ENCODE assay signal across 19 cellular contexts in the genomic region with DNA sequence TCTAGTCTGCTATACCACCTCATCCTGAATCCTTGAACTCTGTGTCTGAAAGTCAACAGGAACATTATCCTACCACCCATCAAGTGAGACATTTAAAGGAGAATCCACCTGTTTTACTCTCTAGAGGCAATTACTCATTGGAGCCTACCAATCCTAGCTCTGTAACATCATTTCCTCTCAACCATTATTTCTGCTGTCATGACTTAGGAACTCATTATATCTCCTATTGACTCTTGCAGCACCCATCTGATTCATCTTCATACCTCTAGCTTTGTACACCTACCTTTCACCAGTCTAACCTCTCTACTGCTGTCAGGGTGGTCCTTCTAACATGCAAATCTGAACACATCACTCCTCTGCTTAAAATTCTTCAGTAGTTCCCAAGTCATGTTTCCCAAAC.
DNase-seq lines count a peak whose midpoint lies in the region; ATAC-seq, FAIRE-seq and TF ChIP-seq lines count a peak whose summit lies in the region.
"Had no signal": no experiment of that assay in that cellular context is flagged by ENCODE, and none has a peak within 500 bp of the region (broad histone marks: within the 10 kb centered on the region; RNA-seq: fewer than 3 reads in every experiment).

No MANE protein-coding gene starts in this region.

- H3K79me2 ChIP-seq in mesendoderm (ENCODE audit: control insufficient read depth, insufficient read depth, low read length) = no peaks in the 10 kb centered on the region

- no peaks in the 10 kb centered on the region for H3K79me1 ChIP-seq in mesendoderm (ENCODE audit: low read length)

- peaks cover 2% of the 10 kb centered on the region; the same call in 1 of the 2 replicates for H3K9me3 ChIP-seq in BE2C
- H3K9me3 ChIP-seq: Caco-2 had no signal

- H3K27ac ChIP-seq in foreskin keratinocyte (no peak overlapping the region), mesendoderm (ENCODE audit: low read depth, low read length) (no peak overlapping the region)
- H3K27ac ChIP-seq: BLaER1, C4-2B had no signal

- no peak overlapping the region for H3K56ac ChIP-seq in mesendoderm (ENCODE audit: low read length)

- H4K5ac ChIP-seq in mesendoderm (ENCODE audit: low read length) = no peak overlapping the region

- H3K27me3 ChIP-seq in bronchial epithelial cell (ENCODE audit: control insufficient read depth, insufficient read depth, low read length) (no peaks in the 10 kb centered on the region), foreskin keratinocyte (no peaks in the 10 kb centered on the region), mesendoderm (ENCODE audit: insufficient read depth, low read length, poor library complexity) (no peaks in the 10 kb centered on the region), BE2C (no peaks in the 10 kb centered on the region)
- H3K27me3 ChIP-seq: BLaER1 had no signal

- H3K4ac ChIP-seq in mesendoderm (ENCODE audit: low read depth, low read length) = no peak overlapping the region

- H3K36me3 ChIP-seq in bronchial epithelial cell (ENCODE audit: control insufficient read depth, insufficient read depth, low read length) = no peaks in the 10 kb centered on the region
- H3K36me3 ChIP-seq in mesendoderm (ENCODE audit: control insufficient read depth, insufficient read depth, low read length) = no peaks in the 10 kb centered on the region
- H3K36me3 ChIP-seq in BE2C = no peaks in the 10 kb centered on the region
- H3K36me3 ChIP-seq: BLaER1, HAP-1 had no signal

- TF ChIP-seq CTCF in bronchial epithelial cell (IDR thresholded peaks at IDR 0.05; ENCODE audit: insufficient read depth, low read length, severe bottlenecking) = no peak
- no peak for TF ChIP-seq CTCF in foreskin keratinocyte (conservative IDR thresholded peaks at IDR 0.05)
- no peak for TF ChIP-seq CTCF in BE2C (IDR thresholded peaks at IDR 0.05; ENCODE audit: low read depth, low read length)

- DNase-seq in NCI-H226 (peak; percentile 44), bronchial epithelial cell (ENCODE audit: low read depth) (peak; percentile 78), foreskin keratinocyte (peak; percentile 49 to 78), mesendoderm (no peak), SKM-1 treated with dmso at 0.1 percent for 144 hours (lab: John Stamatoyannopoulos, UW; ENCODE audit: unreplicated experiment) (no peak), BE2C (no peak), NCI-H146 treated with DMSO at 0.1 percent for 48 hours (lab: John Stamatoyannopoulos, UW; ENCODE audit: unreplicated experiment) (no peak)
- DNase-seq: Caco-2; CD4-positive, CD25-positive, alpha-beta regulatory T cell; CD8-positive, alpha-beta T cell; DMS153; DND-41 had no signal

- H2AK5ac ChIP-seq in mesendoderm (ENCODE audit: low read length) = no peak overlapping the region

- H3K4me1 ChIP-seq in foreskin keratinocyte (no peaks in the 10 kb centered on the region), mesendoderm (ENCODE audit: control insufficient read depth, low read depth, low read length) (no peaks in the 10 kb centered on the region), BE2C (no peaks in the 10 kb centered on the region)
- H3K4me1 ChIP-seq: BLaER1, Caco-2, HAP-1 had no signal

- no peak overlapping the region for H2BK120ac ChIP-seq in mesendoderm (ENCODE audit: low read depth, low read length)

- peak overlapping the region; percentile 45 for H3K23ac ChIP-seq in mesendoderm (ENCODE audit: low read length)

- H3K9ac ChIP-seq in mesendoderm (ENCODE audit: low read length) = no peak overlapping the region
- H3K9ac ChIP-seq: BLaER1 had no signal

- no peak for FAIRE-seq in bronchial epithelial cell (lab: Jason Lieb, UNC)
- FAIRE-seq: G401.6, GM12892, H54 had no signal

- H2BK15ac ChIP-seq in mesendoderm (replicated peaks; ENCODE audit: low read depth) = no peak overlapping the region

- H3K18ac ChIP-seq in mesendoderm (ENCODE audit: low read length) = no peak overlapping the region

- ATAC-seq in foreskin keratinocyte = peak; percentile 75
- ATAC-seq: CD8-positive, alpha-beta T cell; GM23338 had no signal

- no peak overlapping the region for H3K4me3 ChIP-seq in bronchial epithelial cell (ENCODE audit: low read depth, low read length)
- no peak overlapping the region for H3K4me3 ChIP-seq in mesendoderm (ENCODE audit: low read length)
- H3K4me3 ChIP-seq in BE2C (ENCODE audit: low read depth, low read length) = no peak overlapping the region
- H3K4me3 ChIP-seq: BLaER1, GM23338, HAP-1 had no signal

- H3K4me2 ChIP-seq in mesendoderm (ENCODE audit: low read length) = no peak overlapping the region
- H3K4me2 ChIP-seq: BLaER1, GM23338 had no signal

- H2BK5ac ChIP-seq in mesendoderm (ENCODE audit: low read length) = no peak overlapping the region

- H4K8ac ChIP-seq in mesendoderm (ENCODE audit: low read depth, low read length) = no peak overlapping the region

Comparison
In these comparisons a context has a peak if more than half of its experiments do, and no peak if none do; other contexts are left out.
1. DNase-seq: peak in NCI-H226 (single experiment), bronchial epithelial cell (single experiment) and foreskin keratinocyte (2 of 2); none in mesendoderm (single experiment), SKM-1 treated with dmso at 0.1 percent for 144 hours (single experiment), BE2C (single experiment) and NCI-H146 treated with DMSO at 0.1 percent for 48 hours (single experiment).